ENCODE assay signal across 1 cellular context in the genomic region with DNA sequence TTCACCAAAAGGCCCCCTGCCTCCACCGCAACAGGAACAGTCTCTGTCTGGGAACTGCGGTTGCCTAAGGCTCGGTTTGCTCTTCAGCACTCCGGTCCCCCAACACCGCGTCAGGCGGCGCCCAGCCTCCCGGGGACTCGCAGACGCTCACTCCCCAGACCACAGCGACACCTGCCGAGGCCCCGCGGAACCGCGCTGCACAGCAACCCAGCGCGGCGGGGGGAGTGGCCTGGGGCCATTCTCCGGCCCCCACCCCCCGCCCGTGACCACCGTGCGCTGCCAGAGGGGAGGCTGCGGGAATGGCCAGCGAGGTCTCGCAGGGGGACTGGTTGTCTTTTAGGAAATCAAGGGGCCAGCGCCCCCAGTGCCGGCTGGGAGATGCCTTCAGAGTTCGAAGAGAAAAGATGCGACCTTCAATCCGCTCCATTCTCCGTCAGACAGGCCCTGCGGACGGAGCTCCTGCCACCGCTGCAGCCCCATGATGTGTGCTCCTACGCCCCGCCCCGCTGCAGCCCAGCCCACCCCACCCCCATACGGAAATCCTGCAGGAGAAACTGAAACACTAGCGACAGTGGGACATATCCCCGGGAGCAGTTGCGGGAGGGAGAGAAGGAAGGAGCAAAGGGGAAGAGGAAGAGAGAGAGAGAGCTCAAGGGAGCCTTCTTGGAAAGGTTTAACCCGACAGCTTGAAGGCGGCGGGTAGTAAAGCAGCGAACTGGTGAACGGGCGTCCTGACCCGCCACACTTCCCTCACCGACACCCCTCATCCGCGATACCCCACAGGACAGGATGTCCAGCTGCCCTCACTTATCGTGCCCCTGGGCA.
TF ChIP-seq lines count a peak whose summit lies in the region.

No MANE protein-coding gene starts in this region.

TF ChIP-seq in HepG2, 621 proteins besides CTCF, POLR2A, EP300 and RAD21 (continued from another document and continues in another):
- TF ChIP-seq, protein P1, sequence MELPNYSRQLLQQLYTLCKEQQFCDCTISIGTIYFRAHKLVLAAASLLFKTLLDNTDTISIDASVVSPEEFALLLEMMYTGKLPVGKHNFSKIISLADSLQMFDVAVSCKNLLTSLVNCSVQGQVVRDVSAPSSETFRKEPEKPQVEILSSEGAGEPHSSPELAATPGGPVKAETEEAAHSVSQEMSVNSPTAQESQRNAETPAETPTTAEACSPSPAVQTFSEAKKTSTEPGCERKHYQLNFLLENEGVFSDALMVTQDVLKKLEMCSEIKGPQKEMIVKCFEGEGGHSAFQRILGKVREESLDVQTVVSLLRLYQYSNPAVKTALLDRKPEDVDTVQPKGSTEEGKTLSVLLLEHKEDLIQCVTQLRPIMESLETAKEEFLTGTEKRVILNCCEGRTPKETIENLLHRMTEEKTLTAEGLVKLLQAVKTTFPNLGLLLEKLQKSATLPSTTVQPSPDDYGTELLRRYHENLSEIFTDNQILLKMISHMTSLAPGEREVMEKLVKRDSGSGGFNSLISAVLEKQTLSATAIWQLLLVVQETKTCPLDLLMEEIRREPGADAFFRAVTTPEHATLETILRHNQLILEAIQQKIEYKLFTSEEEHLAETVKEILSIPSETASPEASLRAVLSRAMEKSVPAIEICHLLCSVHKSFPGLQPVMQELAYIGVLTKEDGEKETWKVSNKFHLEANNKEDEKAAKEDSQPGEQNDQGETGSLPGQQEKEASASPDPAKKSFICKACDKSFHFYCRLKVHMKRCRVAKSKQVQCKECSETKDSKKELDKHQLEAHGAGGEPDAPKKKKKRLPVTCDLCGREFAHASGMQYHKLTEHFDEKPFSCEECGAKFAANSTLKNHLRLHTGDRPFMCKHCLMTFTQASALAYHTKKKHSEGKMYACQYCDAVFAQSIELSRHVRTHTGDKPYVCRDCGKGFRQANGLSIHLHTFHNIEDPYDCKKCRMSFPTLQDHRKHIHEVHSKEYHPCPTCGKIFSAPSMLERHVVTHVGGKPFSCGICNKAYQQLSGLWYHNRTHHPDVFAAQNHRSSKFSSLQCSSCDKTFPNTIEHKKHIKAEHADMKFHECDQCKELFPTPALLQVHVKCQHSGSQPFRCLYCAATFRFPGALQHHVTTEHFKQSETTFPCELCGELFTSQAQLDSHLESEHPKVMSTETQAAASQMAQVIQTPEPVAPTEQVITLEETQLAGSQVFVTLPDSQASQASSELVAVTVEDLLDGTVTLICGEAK (IDR thresholded peaks at IDR 0.05), result no peak
- TF ChIP-seq, protein P1 (CRISPR knock-in tag; IDR thresholded peaks at IDR 0.05), result peak; percentile 79
- TF ChIP-seq ZKSCAN1 (IDR thresholded peaks at IDR 0.05; ENCODE audit: low read length), result 0 out of 2 replicates have a peak, but pooled peaks have one; percentile 23
- TF ChIP-seq, protein P2, sequence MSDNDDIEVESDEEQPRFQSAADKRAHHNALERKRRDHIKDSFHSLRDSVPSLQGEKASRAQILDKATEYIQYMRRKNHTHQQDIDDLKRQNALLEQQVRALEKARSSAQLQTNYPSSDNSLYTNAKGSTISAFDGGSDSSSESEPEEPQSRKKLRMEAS (IDR thresholded peaks at IDR 0.05), result peak; percentile 55
- no peak for TF ChIP-seq ZNF746 (CRISPR knock-in tag; IDR thresholded peaks at IDR 0.05)
- TF ChIP-seq PTBP1 (IDR thresholded peaks at IDR 0.05; ENCODE audit: low read depth, low read length, poor library complexity, severe bottlenecking), result no peak
- TF ChIP-seq, protein P3, sequence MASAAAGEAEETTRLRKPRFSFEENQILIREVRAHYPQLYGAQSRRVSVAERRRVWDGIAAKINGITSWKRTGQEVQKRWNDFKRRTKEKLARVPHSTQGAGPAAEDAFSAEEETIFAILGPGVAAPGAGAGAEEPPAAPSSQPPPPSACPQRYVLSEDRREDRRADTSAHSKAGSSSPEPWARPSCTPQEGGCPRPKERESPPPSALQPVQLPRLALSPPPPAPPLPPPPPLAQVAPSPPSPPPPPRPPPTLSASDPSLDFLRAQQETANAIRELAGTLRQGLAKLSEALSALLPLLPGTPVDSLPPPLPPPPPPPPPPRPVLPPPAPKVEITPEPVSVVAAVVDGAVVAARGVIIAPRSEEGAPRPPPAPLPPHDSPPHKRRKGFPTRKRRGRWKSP (CRISPR knock-in tag; IDR thresholded peaks at IDR 0.05), result 0 out of 2 replicates have a peak, but pooled peaks have one; percentile 37
- TF ChIP-seq RXRB (CRISPR knock-in tag; IDR thresholded peaks at IDR 0.05; ENCODE audit: borderline replicate concordance), result no peak
- no peak for TF ChIP-seq KLF12 (CRISPR knock-in tag; IDR thresholded peaks at IDR 0.05; ENCODE audit: borderline replicate concordance)
- no peak for TF ChIP-seq HCFC1 (IDR thresholded peaks at IDR 0.05; ENCODE audit: low read depth, low read length)
- no peak for TF ChIP-seq NPAS2 (CRISPR knock-in tag; IDR thresholded peaks at IDR 0.05; ENCODE audit: borderline replicate concordance)
- TF ChIP-seq ZZZ3 (CRISPR knock-in tag; IDR thresholded peaks at IDR 0.05; ENCODE audit: borderline replicate concordance), result no peak
- TF ChIP-seq NCOA2 (CRISPR knock-in tag; IDR thresholded peaks at IDR 0.05), result no peak
- peak; percentile 76 for TF ChIP-seq GABPB1 (CRISPR knock-in tag; IDR thresholded peaks at IDR 0.05)
- TF ChIP-seq ZNF891 (CRISPR knock-in tag; IDR thresholded peaks at IDR 0.05), result peak; percentile 67; the same call in 1 of the 2 replicates
- TF ChIP-seq GATAD1 (CRISPR knock-in tag; IDR thresholded peaks at IDR 0.05), result peak; percentile 33; the same call in 1 of the 2 replicates
- TF ChIP-seq, protein P4, sequence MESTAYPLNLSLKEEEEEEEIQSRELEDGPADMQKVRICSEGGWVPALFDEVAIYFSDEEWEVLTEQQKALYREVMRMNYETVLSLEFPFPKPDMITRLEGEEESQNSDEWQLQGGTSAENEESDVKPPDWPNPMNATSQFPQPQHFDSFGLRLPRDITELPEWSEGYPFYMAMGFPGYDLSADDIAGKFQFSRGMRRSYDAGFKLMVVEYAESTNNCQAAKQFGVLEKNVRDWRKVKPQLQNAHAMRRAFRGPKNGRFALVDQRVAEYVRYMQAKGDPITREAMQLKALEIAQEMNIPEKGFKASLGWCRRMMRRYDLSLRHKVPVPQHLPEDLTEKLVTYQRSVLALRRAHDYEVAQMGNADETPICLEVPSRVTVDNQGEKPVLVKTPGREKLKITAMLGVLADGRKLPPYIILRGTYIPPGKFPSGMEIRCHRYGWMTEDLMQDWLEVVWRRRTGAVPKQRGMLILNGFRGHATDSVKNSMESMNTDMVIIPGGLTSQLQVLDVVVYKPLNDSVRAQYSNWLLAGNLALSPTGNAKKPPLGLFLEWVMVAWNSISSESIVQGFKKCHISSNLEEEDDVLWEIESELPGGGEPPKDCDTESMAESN (CRISPR knock-in tag; conservative IDR thresholded peaks at IDR 0.05), result no peak
- TF ChIP-seq MAFK (conservative IDR thresholded peaks at IDR 0.05 in 1 of 2, IDR thresholded peaks at IDR 0.05 in 1 of 2; ENCODE audit: low read length in 2 of 2), result no peak
- no peak for TF ChIP-seq SNAI1 (CRISPR knock-in tag; IDR thresholded peaks at IDR 0.05; ENCODE audit: borderline replicate concordance)
- TF ChIP-seq, protein P5, sequence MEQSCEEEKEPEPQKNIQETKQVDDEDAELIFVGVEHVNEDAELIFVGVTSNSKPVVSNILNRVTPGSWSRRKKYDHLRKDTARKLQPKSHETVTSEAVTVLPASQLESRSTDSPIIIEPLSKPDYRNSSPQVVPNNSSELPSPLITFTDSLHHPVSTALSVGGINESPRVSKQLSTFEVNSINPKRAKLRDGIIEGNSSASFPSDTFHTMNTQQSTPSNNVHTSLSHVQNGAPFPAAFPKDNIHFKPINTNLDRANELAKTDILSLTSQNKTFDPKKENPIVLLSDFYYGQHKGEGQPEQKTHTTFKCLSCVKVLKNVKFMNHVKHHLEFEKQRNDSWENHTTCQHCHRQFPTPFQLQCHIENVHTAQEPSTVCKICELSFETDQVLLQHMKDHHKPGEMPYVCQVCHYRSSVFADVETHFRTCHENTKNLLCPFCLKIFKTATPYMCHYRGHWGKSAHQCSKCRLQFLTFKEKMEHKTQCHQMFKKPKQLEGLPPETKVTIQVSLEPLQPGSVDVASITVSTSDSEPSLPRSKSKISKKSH (CRISPR knock-in tag; IDR thresholded peaks at IDR 0.05; ENCODE audit: borderline replicate concordance), result peak; percentile 47; the same call in 1 of the 2 replicates
- TF ChIP-seq RAD51 (IDR thresholded peaks at IDR 0.05; ENCODE audit: borderline replicate concordance), result no peak
- no peak for TF ChIP-seq ZNF674 (CRISPR knock-in tag; IDR thresholded peaks at IDR 0.05; ENCODE audit: low read depth)
- TF ChIP-seq, protein P6, sequence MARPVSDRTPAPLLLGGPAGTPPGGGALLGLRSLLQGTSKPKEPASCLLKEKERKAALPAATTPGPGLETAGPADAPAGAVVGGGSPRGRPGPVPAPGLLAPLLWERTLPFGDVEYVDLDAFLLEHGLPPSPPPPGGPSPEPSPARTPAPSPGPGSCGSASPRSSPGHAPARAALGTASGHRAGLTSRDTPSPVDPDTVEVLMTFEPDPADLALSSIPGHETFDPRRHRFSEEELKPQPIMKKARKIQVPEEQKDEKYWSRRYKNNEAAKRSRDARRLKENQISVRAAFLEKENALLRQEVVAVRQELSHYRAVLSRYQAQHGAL (CRISPR knock-in tag; IDR thresholded peaks at IDR 0.05; ENCODE audit: not compliant biosample characterization), result no peak
- no peak for TF ChIP-seq ZNF543 (CRISPR knock-in tag; IDR thresholded peaks at IDR 0.05)
- TF ChIP-seq SMAD1 (CRISPR knock-in tag; IDR thresholded peaks at IDR 0.05; ENCODE audit: borderline replicate concordance, low read depth), result no peak; the same call in 1 of the 2 replicates
- no peak for TF ChIP-seq CHD4 (IDR thresholded peaks at IDR 0.05; ENCODE audit: borderline replicate concordance, low read length)
- no peak for TF ChIP-seq TAF15 (IDR thresholded peaks at IDR 0.05; ENCODE audit: low read depth, low read length, poor library complexity, severe bottlenecking)
- TF ChIP-seq ARHGAP35 (CRISPR knock-in tag; IDR thresholded peaks at IDR 0.05; ENCODE audit: borderline replicate concordance), result peak; percentile 31; the same call in 1 of the 2 replicates
- TF ChIP-seq HNF4A (CRISPR knock-in tag; IDR thresholded peaks at IDR 0.05), result no peak
- TF ChIP-seq ZNF589 (CRISPR knock-in tag; conservative IDR thresholded peaks at IDR 0.05), result no peak
- TF ChIP-seq FOXJ3 (CRISPR knock-in tag; IDR thresholded peaks at IDR 0.05; ENCODE audit: borderline replicate concordance), result no peak
- TF ChIP-seq GZF1 (CRISPR knock-in tag; IDR thresholded peaks at IDR 0.05), result no peak
- no peak for TF ChIP-seq RELA (CRISPR knock-in tag; IDR thresholded peaks at IDR 0.05)
- no peak for TF ChIP-seq EZH2 (conservative IDR thresholded peaks at IDR 0.05; ENCODE audit: low read depth, low read length)
- TF ChIP-seq ZNF20 (CRISPR knock-in tag; IDR thresholded peaks at IDR 0.05), result no peak
- 0 out of 2 replicates have a peak, but pooled peaks have one; percentile 51 for TF ChIP-seq ZNF12 (CRISPR knock-in tag; IDR thresholded peaks at IDR 0.05)
- TF ChIP-seq ZNF768 (CRISPR knock-in tag; IDR thresholded peaks at IDR 0.05), result peak; percentile 80
- TF ChIP-seq AHR (CRISPR knock-in tag; IDR thresholded peaks at IDR 0.05), result 0 out of 2 replicates have a peak, but pooled peaks have one; percentile 26
- TF ChIP-seq MXD4 (CRISPR knock-in tag; IDR thresholded peaks at IDR 0.05), result peak; percentile 32; the same call in 1 of the 2 replicates
- TF ChIP-seq TARDBP (CRISPR knock-in tag; IDR thresholded peaks at IDR 0.05), result peak; percentile 59
- TF ChIP-seq, protein P7, sequence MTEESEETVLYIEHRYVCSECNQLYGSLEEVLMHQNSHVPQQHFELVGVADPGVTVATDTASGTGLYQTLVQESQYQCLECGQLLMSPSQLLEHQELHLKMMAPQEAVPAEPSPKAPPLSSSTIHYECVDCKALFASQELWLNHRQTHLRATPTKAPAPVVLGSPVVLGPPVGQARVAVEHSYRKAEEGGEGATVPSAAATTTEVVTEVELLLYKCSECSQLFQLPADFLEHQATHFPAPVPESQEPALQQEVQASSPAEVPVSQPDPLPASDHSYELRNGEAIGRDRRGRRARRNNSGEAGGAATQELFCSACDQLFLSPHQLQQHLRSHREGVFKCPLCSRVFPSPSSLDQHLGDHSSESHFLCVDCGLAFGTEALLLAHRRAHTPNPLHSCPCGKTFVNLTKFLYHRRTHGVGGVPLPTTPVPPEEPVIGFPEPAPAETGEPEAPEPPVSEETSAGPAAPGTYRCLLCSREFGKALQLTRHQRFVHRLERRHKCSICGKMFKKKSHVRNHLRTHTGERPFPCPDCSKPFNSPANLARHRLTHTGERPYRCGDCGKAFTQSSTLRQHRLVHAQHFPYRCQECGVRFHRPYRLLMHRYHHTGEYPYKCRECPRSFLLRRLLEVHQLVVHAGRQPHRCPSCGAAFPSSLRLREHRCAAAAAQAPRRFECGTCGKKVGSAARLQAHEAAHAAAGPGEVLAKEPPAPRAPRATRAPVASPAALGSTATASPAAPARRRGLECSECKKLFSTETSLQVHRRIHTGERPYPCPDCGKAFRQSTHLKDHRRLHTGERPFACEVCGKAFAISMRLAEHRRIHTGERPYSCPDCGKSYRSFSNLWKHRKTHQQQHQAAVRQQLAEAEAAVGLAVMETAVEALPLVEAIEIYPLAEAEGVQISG (CRISPR knock-in tag; IDR thresholded peaks at IDR 0.05), result peak; percentile 77
